24 cellular contexts compared by ENCODE assay signal in the genomic region with DNA sequence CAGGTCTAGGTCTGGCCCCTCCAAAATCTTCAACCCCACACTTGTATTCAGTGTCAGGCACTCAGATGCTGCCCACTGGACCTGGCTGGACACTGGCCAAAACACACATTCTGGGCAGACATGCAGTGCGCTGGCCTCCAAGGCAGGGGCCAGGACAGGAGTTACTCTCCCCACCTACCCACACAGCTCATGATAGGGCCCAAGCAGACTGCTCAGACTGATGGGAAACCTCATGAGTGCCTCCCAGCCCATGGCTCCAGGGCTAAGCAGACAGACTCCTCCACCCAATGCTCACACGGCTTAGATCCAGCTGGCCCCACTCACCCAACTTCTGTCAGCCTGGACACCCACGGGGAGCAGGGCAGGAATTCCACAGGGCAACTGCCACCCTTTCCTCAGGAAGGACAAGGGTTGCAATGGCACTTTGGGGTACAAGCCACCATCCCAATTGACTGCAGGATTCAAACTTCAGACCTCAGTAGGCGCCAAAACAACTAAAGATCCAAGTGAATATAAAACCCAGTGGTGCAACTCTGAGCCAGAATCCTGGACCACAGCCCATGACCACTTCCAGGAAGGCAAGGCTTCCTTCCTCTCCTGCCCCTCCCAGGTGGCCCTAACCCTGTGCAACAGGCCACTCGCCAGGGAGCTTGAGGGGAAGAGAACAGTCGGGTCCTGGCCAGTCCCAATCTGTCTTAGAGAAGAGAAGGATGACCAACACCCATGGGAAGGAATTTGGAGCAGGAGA. TPM values are rescaled to one million over a fixed set of nuclear protein-coding genes. Genes with fewer than 3 reads are reported as not detected.
DNase-seq lines count a peak whose midpoint lies in the region; ATAC-seq, FAIRE-seq and TF ChIP-seq lines count a peak whose summit lies in the region.
"Had no signal": no experiment of that assay in that cellular context is flagged by ENCODE, and none has a peak within 500 bp of the region (broad histone marks: within the 10 kb centered on the region; RNA-seq: fewer than 3 reads in every experiment).

No MANE protein-coding gene starts in this region.

- H3K36me3 Mint-ChIP-seq in activated CD4-positive, alpha-beta memory T cell treated with anti-CD3 and anti-CD28 coated beads, Interleukin-2, amount 10 ng/mL, durations not matched to agents 7 days and 5 days (ENCODE audit: low read depth) = no peaks in the 10 kb centered on the region
- no peaks in the 10 kb centered on the region for H3K36me3 Mint-ChIP-seq in activated CD4-positive, alpha-beta memory T cell treated with anti-CD3 and anti-CD28 coated beads for 36 hours

- CTCF ChIA-PET in activated CD4-positive, alpha-beta memory T cell treated with anti-CD3 and anti-CD28 coated beads, Interleukin-2, amount 10 ng/mL, durations not matched to agents 7 days and 5 days (lab: Charles Lee) = interaction anchor here (0.7 to 1.4 kb wide), 3 partner anchors 20 to 166 kb away, joined by 3 to 5 read pairs (median 3); no protein-coding TSS in a partner anchor
- CTCF ChIA-PET in activated CD4-positive, alpha-beta memory T cell treated with anti-CD3 and anti-CD28 coated beads for 36 hours (lab: Charles Lee) = interaction anchor here (1.5 to 2.5 kb wide), 3 partner anchors 13 to 25 kb away, joined by 4 to 13 read pairs (median 9); no protein-coding TSS in a partner anchor

- TF ChIP-seq POLR2A in heart left ventricle (IDR thresholded peaks at IDR 0.05) = no peak

- H3K27me3 Mint-ChIP-seq in activated CD4-positive, alpha-beta memory T cell treated with anti-CD3 and anti-CD28 coated beads, Interleukin-2, amount 10 ng/mL, durations not matched to agents 7 days and 5 days = peaks cover 64% of the 10 kb centered on the region
- H3K27me3 Mint-ChIP-seq in activated CD4-positive, alpha-beta memory T cell treated with anti-CD3 and anti-CD28 coated beads for 36 hours = peaks cover 45% of the 10 kb centered on the region

- H3K27ac ChIP-seq in heart left ventricle = peak overlapping the region; percentile 39 to 82 (median 72)
- H3K27ac ChIP-seq: brain microvascular endothelial cell had no signal

- H3K27ac Mint-ChIP-seq in activated CD4-positive, alpha-beta memory T cell treated with anti-CD3 and anti-CD28 coated beads, Interleukin-2, amount 10 ng/mL, durations not matched to agents 7 days and 5 days = no peak overlapping the region
- H3K27ac Mint-ChIP-seq in activated CD4-positive, alpha-beta memory T cell treated with anti-CD3 and anti-CD28 coated beads for 36 hours = no peak overlapping the region
- H3K27ac Mint-ChIP-seq: dendritic cell treated with granulocyte-macrophage colony-stimulating factor and Interleukin-4, amounts not matched to agents 40 ng/mL and 50 ng/mL, for 4 days had no signal

- no peaks in the 10 kb centered on the region for H3K9me3 Mint-ChIP-seq in activated CD4-positive, alpha-beta memory T cell treated with anti-CD3 and anti-CD28 coated beads, Interleukin-2, amount 10 ng/mL, durations not matched to agents 7 days and 5 days
- H3K9me3 Mint-ChIP-seq in activated CD4-positive, alpha-beta memory T cell treated with anti-CD3 and anti-CD28 coated beads for 36 hours = no peaks in the 10 kb centered on the region

- H3K4me3 Mint-ChIP-seq in activated CD4-positive, alpha-beta memory T cell treated with anti-CD3 and anti-CD28 coated beads, Interleukin-2, amount 10 ng/mL, durations not matched to agents 7 days and 5 days = no peak overlapping the region
- H3K4me3 Mint-ChIP-seq in activated CD4-positive, alpha-beta memory T cell treated with anti-CD3 and anti-CD28 coated beads for 36 hours = no peak overlapping the region
- H3K4me3 Mint-ChIP-seq: dendritic cell treated with granulocyte-macrophage colony-stimulating factor and Interleukin-4, amounts not matched to agents 40 ng/mL and 50 ng/mL, for 4 days had no signal

- H3K4me1 ChIP-seq in heart left ventricle = peaks cover 0 to 37% (median 18%) of the 10 kb centered on the region in 12 donors
- H3K4me1 ChIP-seq: BE2C, sigmoid colon had no signal

- no peak for TF ChIP-seq CTCF in heart left ventricle (IDR thresholded peaks at IDR 0.05)

- no peaks in the 10 kb centered on the region for H3K36me3 ChIP-seq in heart left ventricle
- H3K36me3 ChIP-seq: BE2C, brain microvascular endothelial cell, sigmoid colon had no signal

- H3K27me3 ChIP-seq in heart left ventricle = peaks cover 0 to 28% (median 0%) of the 10 kb centered on the region in 9 donors

- peaks cover 7% of the 10 kb centered on the region for H3K4me1 Mint-ChIP-seq in activated CD4-positive, alpha-beta memory T cell treated with anti-CD3 and anti-CD28 coated beads, Interleukin-2, amount 10 ng/mL, durations not matched to agents 7 days and 5 days
- no peaks in the 10 kb centered on the region for H3K4me1 Mint-ChIP-seq in activated CD4-positive, alpha-beta memory T cell treated with anti-CD3 and anti-CD28 coated beads for 36 hours (ENCODE audit: low read depth)

- peak; percentile 14 for DNase-seq in activated CD4-positive, alpha-beta memory T cell treated with anti-CD3 and anti-CD28 coated beads, Interleukin-2, amount 10 ng/mL, durations not matched to agents 7 days and 5 days
- no peak for DNase-seq in activated CD4-positive, alpha-beta memory T cell treated with anti-CD3 and anti-CD28 coated beads for 36 hours
- DNase-seq in heart left ventricle (peak in 4 of 5 donors; percentile 57 to 78 (median 62)), mesenteric fat pad (ENCODE audit: low spot score) (peak; percentile 81), urothelium cell line (ENCODE audit: low spot score) (no peak), NOMO-1 treated with dmso at 0.1 percent for 144 hours (lab: John Stamatoyannopoulos, UW; ENCODE audit: unreplicated experiment) (no peak), SIG-M5 treated with dmso at 0.1 percent for 504 hours (lab: John Stamatoyannopoulos, UW; ENCODE audit: unreplicated experiment) (no peak)
- DNase-seq: BE2C; brain microvascular endothelial cell; Calu3; foreskin melanocyte; NCI-H1105; NCI-H526 treated with DMSO at 0.1 percent for 48 hours; OCI-M1; sigmoid colon; stimulated activated naive CD8-positive, alpha-beta T cell treated with anti-CD3 and anti-CD28 coated beads, Interleukin-15, Interleukin-2, amounts not matched to agents 100 U/mL and 50 U/mL, for 24 hours; trophoblast cell had no signal

- ATAC-seq in heart left ventricle (peak; percentile 60 to 86 (median 64)), HG03460 (IDR thresholded peaks at IDR 0.05; ENCODE audit: unreplicated experiment) (no peak)
- ATAC-seq: stimulated activated naive CD8-positive, alpha-beta T cell treated with anti-CD3 and anti-CD28 coated beads, Interleukin-15, Interleukin-2, amounts not matched to agents 100 U/mL and 50 U/mL, for 24 hours had no signal

- H3K9me3 ChIP-seq in heart left ventricle = peaks cover 0 to 6% (median 0%) of the 10 kb centered on the region in 12 donors
- H3K9me3 ChIP-seq: BE2C, sigmoid colon had no signal

- WGBS in heart left ventricle, 4 donors = 41 to 59% (median 51%) methylated on average over 3 to 6 of the region's 6 CpGs

- POLR2A ChIA-PET in activated CD4-positive, alpha-beta memory T cell treated with anti-CD3 and anti-CD28 coated beads, Interleukin-2, amount 10 ng/mL, durations not matched to agents 7 days and 5 days (lab: Charles Lee) = no interaction called here
- POLR2A ChIA-PET in activated CD4-positive, alpha-beta memory T cell treated with anti-CD3 and anti-CD28 coated beads for 36 hours (lab: Charles Lee) = no interaction called here

- intact Hi-C loops in activated CD4-positive, alpha-beta memory T cell treated with anti-CD3 and anti-CD28 coated beads for 36 hours (cut with micrococcal nuclease) = no loop called here
- intact Hi-C loops in heart left ventricle (cut with DNase I) = no loop called here

- peak; percentile 46 for FAIRE-seq in urothelium cell line (lab: Jason Lieb, UNC)

- peak overlapping the region in 11 of 12 donors; percentile 2 to 50 (median 44) for H3K4me3 ChIP-seq in heart left ventricle
- H3K4me3 ChIP-seq: sigmoid colon had no signal

RNA-seq across cellular contexts. Expression of gene LTF, which starts 1.4 kb away (rescaled TPM):
- not detected for total RNA-seq in activated CD4-positive, alpha-beta memory T cell treated with anti-CD3 and anti-CD28 coated beads, Interleukin-2, amount 10 ng/mL, durations not matched to agents 7 days and 5 days
- not detected for total RNA-seq in activated CD4-positive, alpha-beta memory T cell treated with anti-CD3 and anti-CD28 coated beads for 36 hours
- total RNA-seq in heart left ventricle = 10 to 100 TPM in 1 of 9 donors, 1 to 10 TPM in 8; 2.5 to 10.6 (median 3.1) TPM
- 1 to 10 TPM; 1.6 to 3.0 TPM for polyA plus RNA-seq in heart left ventricle
- 4.3 TPM for total RNA-seq in mesenteric fat pad
- total RNA-seq: A172; Calu3; epithelial cell of proximal tubule; T-helper 2 cell treated with Interferon-gamma antibody and Interleukin-4, amounts not matched to agents 100 ng/mL and 5 ng/mL, for 36 hours had no signal

RNA-seq across cellular contexts. Expression of gene RTP3, which starts 34.5 kb away (rescaled TPM):
- not detected for total RNA-seq in activated CD4-positive, alpha-beta memory T cell treated with anti-CD3 and anti-CD28 coated beads, Interleukin-2, amount 10 ng/mL, durations not matched to agents 7 days and 5 days
- not detected for total RNA-seq in activated CD4-positive, alpha-beta memory T cell treated with anti-CD3 and anti-CD28 coated beads for 36 hours
- total RNA-seq in heart left ventricle (not detected), mesenteric fat pad (not detected)
- polyA plus RNA-seq in heart left ventricle = not detected
- total RNA-seq: A172; Calu3; epithelial cell of proximal tubule; myocyte; omental fat pad; sigmoid colon; T-helper 2 cell treated with Interferon-gamma antibody and Interleukin-4, amounts not matched to agents 100 ng/mL and 5 ng/mL, for 36 hours had no signal
- polyA plus RNA-seq: sigmoid colon had no signal

RNA-seq across cellular contexts. Expression of gene CCRL2, which starts 56.2 kb away (rescaled TPM):
- 1 to 10 TPM; 5.4 to 6.2 TPM for total RNA-seq in activated CD4-positive, alpha-beta memory T cell treated with anti-CD3 and anti-CD28 coated beads, Interleukin-2, amount 10 ng/mL, durations not matched to agents 7 days and 5 days
- 1 to 10 TPM; 1.3 to 1.4 TPM for total RNA-seq in activated CD4-positive, alpha-beta memory T cell treated with anti-CD3 and anti-CD28 coated beads for 36 hours
- total RNA-seq in heart left ventricle (1 to 10 TPM in 8 of 9 donors, under 1 TPM in 1; 0.70 to 8.1 (median 1.7) TPM), mesenteric fat pad (8.8 TPM)
- 1 to 10 TPM; 1.1 to 1.9 TPM for polyA plus RNA-seq in heart left ventricle
- total RNA-seq: A172, Calu3, epithelial cell of proximal tubule had no signal

Comparison
In these comparisons a context has a peak if more than half of its experiments do, and no peak if none do; other contexts are left out.
1. DNase-seq: peak in activated CD4-positive, alpha-beta memory T cell treated with anti-CD3 and anti-CD28 coated beads, Interleukin-2, amount 10 ng/mL, durations not matched to agents 7 days and 5 days (single experiment), heart left ventricle (4 of 5) and mesenteric fat pad (single experiment); none in activated CD4-positive, alpha-beta memory T cell treated with anti-CD3 and anti-CD28 coated beads for 36 hours (single experiment), urothelium cell line (single experiment), NOMO-1 treated with dmso at 0.1 percent for 144 hours (single experiment) and SIG-M5 treated with dmso at 0.1 percent for 504 hours (single experiment).